In the genomic region with DNA sequence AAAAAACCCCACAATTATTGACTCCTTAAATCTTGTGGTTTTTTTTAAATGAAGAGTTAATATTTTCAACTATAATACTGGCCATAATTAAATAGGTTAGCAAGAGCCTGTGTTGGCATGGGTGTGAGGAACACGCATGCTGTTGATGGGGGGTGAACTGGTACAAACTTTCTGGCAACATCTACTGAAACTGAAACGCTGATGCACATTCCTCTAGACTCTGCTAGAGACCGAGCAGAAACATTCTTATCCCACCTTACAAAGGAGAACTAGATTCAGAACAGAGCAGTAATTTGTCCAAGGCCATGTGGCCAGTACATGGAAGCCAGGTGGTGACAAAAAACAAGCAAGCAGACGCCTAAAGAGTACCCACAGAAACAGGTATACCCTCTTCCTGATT, we compare ENCODE assay signal across 12 cellular contexts. TPM values are rescaled to one million over a fixed set of nuclear protein-coding genes. Genes with fewer than 3 reads are reported as not detected.
DNase-seq lines count a peak whose midpoint lies in the region; ATAC-seq and TF ChIP-seq lines count a peak whose summit lies in the region.
"Had no signal": no experiment of that assay in that cellular context is flagged by ENCODE, and none has a peak within 500 bp of the region (broad histone marks: within the 10 kb centered on the region; RNA-seq: fewer than 3 reads in every experiment).

No MANE protein-coding gene starts in this region.

- H3K27ac ChIP-seq in SK-N-SH (ENCODE audit: low read depth in 2 of 2, low read length in 1 of 2): no peak overlapping the region
- H3K27ac ChIP-seq in OCI-LY7 (ENCODE audit: low read depth, low read length, poor library complexity, severe bottlenecking): peak overlapping the region; percentile 7
- H3K27ac ChIP-seq: 22Rv1 had no signal

- H3K4me1 ChIP-seq in SK-N-SH (ENCODE audit: control insufficient read depth in 1 of 2, insufficient read depth in 2 of 2, low read depth in 1 of 2, low read length in 1 of 2) (peaks cover 9 to 47% of the 10 kb centered on the region in 2 experiments; a peak in 2 of 4 replicates), OCI-LY7 (ENCODE audit: insufficient read depth, low read length, poor library complexity, severe bottlenecking) (peaks cover 62% of the 10 kb centered on the region)

- H2AFZ ChIP-seq in SK-N-SH (ENCODE audit: low read depth) (no peak overlapping the region), OCI-LY7 (ENCODE audit: low read length) (no peak overlapping the region)

- WGBS in SK-N-SH (ENCODE audit: low lambda C conversion rate): 76% methylated on average over 4 of the region's 4 CpGs

- peaks cover 50 to 53% of the 10 kb centered on the region in 2 donors for H3K4me1 Mint-ChIP-seq in effector memory CD8-positive, alpha-beta T cell (ENCODE audit: low read depth in 2 of 2)
- H3K4me1 Mint-ChIP-seq in osteocyte (ENCODE audit: unreplicated experiment): peaks cover 34% of the 10 kb centered on the region

- CTCF ChIA-PET in SK-N-SH (lab: Yijun Ruan, JAX) (interaction anchor here (2.1 to 3.6 kb wide), 2 partner anchors 29 to 45 kb away, joined by 7 to 32 read pairs; no protein-coding TSS in a partner anchor), OCI-LY7 (lab: Charles Lee; ENCODE audit: unreplicated experiment) (no interaction called here)

- H3K9me3 Mint-ChIP-seq in effector memory CD8-positive, alpha-beta T cell: no peaks in the 10 kb centered on the region
- no peaks in the 10 kb centered on the region for H3K9me3 Mint-ChIP-seq in osteocyte (ENCODE audit: unreplicated experiment)

- POLR2A ChIA-PET in SK-N-SH (lab: Yijun Ruan, JAX) (no interaction called here), OCI-LY7 (lab: Charles Lee) (no interaction called here)

- DNase-seq in SK-N-SH (no peak), OCI-LY7 (ENCODE audit: low spot score) (peak; percentile 10), osteocyte (ENCODE audit: extremely low spot score, unreplicated experiment) (no peak), NCI-H2196 (lab: John Stamatoyannopoulos, UW; ENCODE audit: unreplicated experiment) (no peak), NCI-H1694 (lab: John Stamatoyannopoulos, UW) (no peak)
- no peak for DNase-seq in effector memory CD8-positive, alpha-beta T cell
- DNase-seq: activated CD4-positive, alpha-beta T cell treated with anti-CD3 and anti-CD28 coated beads for 4 hours; central memory CD4-positive, alpha-beta T cell; NK-92 treated with Interleukin-12 subunit alpha and Interleukin-12 subunit beta, amount 100 ng/mL, for 24 hours had no signal

- H3K27me3 ChIP-seq in SK-N-SH (ENCODE audit: insufficient read depth): no peaks in the 10 kb centered on the region

- H3F3A ChIP-seq in SK-N-SH (replicated peaks; ENCODE audit: insufficient read depth): peaks cover 7% of the 10 kb centered on the region

- H4K20me1 ChIP-seq in SK-N-SH (ENCODE audit: insufficient read depth) (peaks cover 52% of the 10 kb centered on the region), OCI-LY7 (ENCODE audit: insufficient read depth, low read length) (peaks cover 23% of the 10 kb centered on the region)

- no peaks in the 10 kb centered on the region for H3K27me3 Mint-ChIP-seq in effector memory CD8-positive, alpha-beta T cell
- H3K27me3 Mint-ChIP-seq in osteocyte (ENCODE audit: unreplicated experiment): no peaks in the 10 kb centered on the region

- peak overlapping the region; percentile 92 to 95 for H3K27ac Mint-ChIP-seq in effector memory CD8-positive, alpha-beta T cell
- peak overlapping the region; percentile 13 for H3K27ac Mint-ChIP-seq in osteocyte (ENCODE audit: unreplicated experiment)

- TF ChIP-seq EP300 in SK-N-SH (IDR thresholded peaks at IDR 0.05; ENCODE audit: borderline replicate concordance in 1 of 2, low read depth in 1 of 2, low read length in 1 of 2): no peak

- TF ChIP-seq RAD21 in SK-N-SH (IDR thresholded peaks at IDR 0.05; ENCODE audit: low read length): no peak

- H3K36me3 Mint-ChIP-seq in effector memory CD8-positive, alpha-beta T cell (ENCODE audit: insufficient read depth): peaks cover 20% of the 10 kb centered on the region
- no peaks in the 10 kb centered on the region for H3K36me3 Mint-ChIP-seq in osteocyte (ENCODE audit: unreplicated experiment)

- H3K9ac ChIP-seq in SK-N-SH: no peak overlapping the region

- H3K4me3 ChIP-seq in SK-N-SH (ENCODE audit: low read depth in 2 of 2, low read length in 1 of 2) (no peak overlapping the region), OCI-LY7 (ENCODE audit: low read depth, low read length, poor library complexity, severe bottlenecking) (peak overlapping the region; percentile 99)

- H3K9me2 ChIP-seq in SK-N-SH: no peaks in the 10 kb centered on the region
- H3K9me2 ChIP-seq in OCI-LY7 (ENCODE audit: insufficient read depth, low read length): no peaks in the 10 kb centered on the region

- H3K4me3 Mint-ChIP-seq in effector memory CD8-positive, alpha-beta T cell: peak overlapping the region; percentile 94
- peak overlapping the region; percentile 93 for H3K4me3 Mint-ChIP-seq in osteocyte (ENCODE audit: unreplicated experiment)

- H3K4me2 ChIP-seq in SK-N-SH: peak overlapping the region; percentile 99
- peak overlapping the region; percentile 100 for H3K4me2 ChIP-seq in OCI-LY7 (ENCODE audit: low read length)

- BruUV-seq in OCI-LY7 (replicated peaks; lab: Mats Ljungman, UMichigan): TSS peak; percentile 52

- TF ChIP-seq CTCF in SK-N-SH (IDR thresholded peaks at IDR 0.05): no peak
- TF ChIP-seq CTCF in OCI-LY7 (conservative IDR thresholded peaks at IDR 0.05; ENCODE audit: low read length): no peak
- no peak for TF ChIP-seq CTCF in osteocyte (IDR thresholded peaks at IDR 0.05)

- intact Hi-C loops in OCI-LY7 (cut with micrococcal nuclease; ENCODE audit: unreplicated experiment): loop anchor here (10.0 kb wide), 1 partner anchor 303 kb away; no protein-coding TSS in a partner anchor

- H3K9me3 ChIP-seq in SK-N-SH: no peaks in the 10 kb centered on the region
- no peaks in the 10 kb centered on the region for H3K9me3 ChIP-seq in OCI-LY7 (ENCODE audit: low read length)

- ATAC-seq in SK-N-SH treated with all-trans-retinoic acid at 6 μM for 48 hours (no peak), GM21528 (IDR thresholded peaks at IDR 0.05; ENCODE audit: low FRiP score, unreplicated experiment) (no peak)
- no peak for ATAC-seq in effector memory CD8-positive, alpha-beta T cell (replicated peaks)

- H3K36me3 ChIP-seq in SK-N-SH (replicated peaks in 1 of 2; ENCODE audit: control insufficient read depth in 1 of 2, insufficient read depth in 2 of 2, low read length in 1 of 2) (peaks cover 0 to 5% of the 10 kb centered on the region in 2 experiments), OCI-LY7 (ENCODE audit: insufficient read depth, low read length) (no peaks in the 10 kb centered on the region)

- H3K79me2 ChIP-seq in SK-N-SH (ENCODE audit: insufficient read depth) (peaks cover 72% of the 10 kb centered on the region), OCI-LY7 (ENCODE audit: insufficient read depth, low read depth, low read length) (peaks cover 71% of the 10 kb centered on the region)

TF ChIP-seq in SK-N-SH, 30 proteins besides CTCF, POLR2A, EP300 and RAD21 (continues in another document):
- TF ChIP-seq JUND (IDR thresholded peaks at IDR 0.05) (no peak), SIN3A (IDR thresholded peaks at IDR 0.05; ENCODE audit: borderline replicate concordance, low read depth, low read length) (no peak), FOSL2 (IDR thresholded peaks at IDR 0.05; ENCODE audit: borderline replicate concordance, low read depth) (no peak), NRF1 (IDR thresholded peaks at IDR 0.05; ENCODE audit: low read depth, low read length) (no peak), MEF2A (IDR thresholded peaks at IDR 0.05; ENCODE audit: borderline replicate concordance, low read depth) (no peak), NFIC (IDR thresholded peaks at IDR 0.05; ENCODE audit: borderline replicate concordance) (no peak)
- TF ChIP-seq, protein P1, sequence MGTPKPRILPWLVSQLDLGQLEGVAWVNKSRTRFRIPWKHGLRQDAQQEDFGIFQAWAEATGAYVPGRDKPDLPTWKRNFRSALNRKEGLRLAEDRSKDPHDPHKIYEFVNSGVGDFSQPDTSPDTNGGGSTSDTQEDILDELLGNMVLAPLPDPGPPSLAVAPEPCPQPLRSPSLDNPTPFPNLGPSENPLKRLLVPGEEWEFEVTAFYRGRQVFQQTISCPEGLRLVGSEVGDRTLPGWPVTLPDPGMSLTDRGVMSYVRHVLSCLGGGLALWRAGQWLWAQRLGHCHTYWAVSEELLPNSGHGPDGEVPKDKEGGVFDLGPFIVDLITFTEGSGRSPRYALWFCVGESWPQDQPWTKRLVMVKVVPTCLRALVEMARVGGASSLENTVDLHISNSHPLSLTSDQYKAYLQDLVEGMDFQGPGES (IDR thresholded peaks at IDR 0.05; ENCODE audit: low read depth, low read length): no peak

TF ChIP-seq in SK-N-SH treated with all-trans-retinoic acid at 6 μM for 48 hours, 23 proteins besides CTCF, POLR2A, EP300 and RAD21 (continues in another document):
- no peak for TF ChIP-seq ZNF70 (CRISPR knock-in tag; IDR thresholded peaks at IDR 0.05)
- no peak for TF ChIP-seq CSDC2 (CRISPR knock-in tag; IDR thresholded peaks at IDR 0.05)
- no peak for TF ChIP-seq PPARA (CRISPR knock-in tag; IDR thresholded peaks at IDR 0.05; ENCODE audit: borderline replicate concordance)
- TF ChIP-seq ISL1 (CRISPR knock-in tag; IDR thresholded peaks at IDR 0.05): no peak
- TF ChIP-seq ZNF8 (CRISPR knock-in tag; IDR thresholded peaks at IDR 0.05): no peak

RNA-seq across cellular contexts. Expression of a gene that starts 2.4 kb away (rescaled TPM):
- 18.7 and 19.6 TPM in 2 replicates for polyA plus RNA-seq in SK-N-SH (2012; rRNA removed)
- polyA plus RNA-seq in SK-N-SH (2012; cell fraction: cytosol; rRNA removed): 16.7 and 19.0 TPM in 2 replicates
- polyA plus RNA-seq in SK-N-SH (2012; cell fraction: nucleus; rRNA removed): 20.2 and 21.5 TPM in 2 replicates
- 71.0 and 71.7 TPM in 2 replicates for total RNA-seq in OCI-LY7 (2014; rRNA removed; shearing (Covaris generic))
- 46.5 and 53.9 TPM in 2 replicates for total RNA-seq in OCI-LY7 (2022)
- 34.8 and 35.4 TPM in 2 replicates for total RNA-seq in osteocyte
